In the genomic region with DNA sequence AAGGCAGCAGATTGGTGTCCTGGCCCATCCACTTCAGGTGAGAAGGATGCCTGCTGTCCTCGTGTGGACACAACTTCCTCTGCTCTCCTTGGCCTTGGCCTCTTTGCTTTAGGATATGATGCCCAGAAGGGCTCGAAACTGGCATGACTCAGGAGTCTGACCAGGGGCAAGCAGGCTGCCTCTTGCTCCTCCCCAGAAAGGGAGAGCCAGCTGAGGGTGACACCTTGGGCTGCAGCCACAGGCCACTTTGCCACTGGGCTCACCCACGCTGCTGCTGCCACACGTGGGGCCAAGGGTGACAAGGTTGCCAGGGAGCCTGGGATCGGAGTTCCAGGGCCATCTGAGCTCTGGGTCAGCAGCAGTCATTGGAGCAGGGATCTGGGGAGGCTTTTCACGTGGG, we compare ENCODE assay signal across 26 cellular contexts.
DNase-seq lines count a peak whose midpoint lies in the region; ATAC-seq and TF ChIP-seq lines count a peak whose summit lies in the region.
"Had no signal": no experiment of that assay in that cellular context is flagged by ENCODE, and none has a peak within 500 bp of the region (broad histone marks: within the 10 kb centered on the region; RNA-seq: fewer than 3 reads in every experiment).

No MANE protein-coding gene starts in this region.

- H3K9me3 ChIP-seq in left ventricle myocardium inferior (replicated peaks) (no peaks in the 10 kb centered on the region), gastroesophageal sphincter (no peaks in the 10 kb centered on the region), sigmoid colon (no peaks in the 10 kb centered on the region), aorta (ENCODE audit: control insufficient read depth, low read length) (no peaks in the 10 kb centered on the region)
- H3K9me3 ChIP-seq: BE2C, HAP-1 had no signal

- H3K27me3 Mint-ChIP-seq in type B pancreatic cell: no peaks in the 10 kb centered on the region

- H3K27ac ChIP-seq in left ventricle myocardium inferior (replicated peaks): peak overlapping the region; percentile 11
- peak overlapping the region in 3 of 4 donors; percentile 62 to 88 (median 70) for H3K27ac ChIP-seq in gastroesophageal sphincter
- H3K27ac ChIP-seq in sigmoid colon: peak overlapping the region in 3 of 4 donors; percentile 77 to 93 (median 83)
- peak overlapping the region; percentile 26 to 40 for H3K27ac ChIP-seq in aorta (ENCODE audit: low read depth in 1 of 2, low read length in 2 of 2)
- H3K27ac ChIP-seq: 22Rv1 had no signal

- TF ChIP-seq EP300 in gastroesophageal sphincter (IDR thresholded peaks at IDR 0.05): no peak
- TF ChIP-seq EP300 in sigmoid colon (IDR thresholded peaks at IDR 0.05): no peak

- H3K27me3 ChIP-seq in left ventricle myocardium inferior (ENCODE audit: low read depth) (no peaks in the 10 kb centered on the region), gastroesophageal sphincter (no peaks in the 10 kb centered on the region), sigmoid colon (no peaks in the 10 kb centered on the region), aorta (ENCODE audit: control insufficient read depth in 1 of 2, insufficient read depth in 2 of 2, low read length in 1 of 2) (no peaks in the 10 kb centered on the region)
- H3K27me3 ChIP-seq: BE2C had no signal

- H3K4me3 Mint-ChIP-seq in type B pancreatic cell: no peak overlapping the region
- H3K4me3 Mint-ChIP-seq: CD4-positive, CD25-positive, alpha-beta regulatory T cell; GM23338; HFFc6 had no signal

- peaks cover 9% of the 10 kb centered on the region for H3K4me1 Mint-ChIP-seq in type B pancreatic cell (ENCODE audit: unreplicated experiment)
- H3K4me1 Mint-ChIP-seq: CD4-positive, CD25-positive, alpha-beta regulatory T cell had no signal

- peaks cover 6% of the 10 kb centered on the region for H3K9me3 Mint-ChIP-seq in type B pancreatic cell
- H3K9me3 Mint-ChIP-seq: GM23338, HFFc6 had no signal

- peaks cover 86% of the 10 kb centered on the region for H3K4me1 ChIP-seq in left ventricle myocardium inferior
- peaks cover 9 to 86% (median 46%) of the 10 kb centered on the region in 3 donors for H3K4me1 ChIP-seq in gastroesophageal sphincter
- H3K4me1 ChIP-seq in sigmoid colon: peaks cover 0 to 70% (median 66%) of the 10 kb centered on the region in 4 donors
- H3K4me1 ChIP-seq in aorta (ENCODE audit: control insufficient read depth in 1 of 2, insufficient read depth in 2 of 2, low read length in 2 of 2): peaks cover 3 to 6% of the 10 kb centered on the region in 2 donors
- H3K4me1 ChIP-seq: BE2C, HAP-1 had no signal

- no peak overlapping the region for H3K27ac Mint-ChIP-seq in type B pancreatic cell
- H3K27ac Mint-ChIP-seq: CD4-positive, CD25-positive, alpha-beta regulatory T cell; GM23338; HFFc6 had no signal

- H3K36me3 ChIP-seq in left ventricle myocardium inferior (peaks cover 4% of the 10 kb centered on the region), gastroesophageal sphincter (no peaks in the 10 kb centered on the region), sigmoid colon (no peaks in the 10 kb centered on the region), aorta (ENCODE audit: control insufficient read depth in 1 of 2, insufficient read depth in 2 of 2, low read length in 1 of 2) (no peaks in the 10 kb centered on the region)
- H3K36me3 ChIP-seq: BE2C, HAP-1 had no signal

- TF ChIP-seq POLR2A in gastroesophageal sphincter (IDR thresholded peaks at IDR 0.05): no peak
- TF ChIP-seq POLR2A in sigmoid colon (IDR thresholded peaks at IDR 0.05): no peak

- H3K4me3 ChIP-seq in left ventricle myocardium inferior: no peak overlapping the region
- no peak overlapping the region for H3K4me3 ChIP-seq in gastroesophageal sphincter
- no peak overlapping the region for H3K4me3 ChIP-seq in sigmoid colon
- no peak overlapping the region for H3K4me3 ChIP-seq in aorta (ENCODE audit: low read length in 2 of 2)
- H3K4me3 ChIP-seq: GM23338, HAP-1, K562 had no signal

- ATAC-seq in gastroesophageal sphincter (no peak), aorta (ENCODE audit: low FRiP score) (no peak)
- ATAC-seq: GM23338, K562, PC-3 had no signal

- intact Hi-C loops in left ventricle myocardium inferior (cut with micrococcal nuclease): no loop called here
- intact Hi-C loops in cardiac septum (cut with DNase I): loop anchor here (5.0 kb wide), 1 partner anchor 136 kb away; no protein-coding TSS in a partner anchor
- intact Hi-C loops in sigmoid colon (cut with DNase I): no loop called here
- intact Hi-C loops in aorta (cut with DNase I): no loop called here

- WGBS in gastroesophageal sphincter (ENCODE audit: low coverage in 1 of 2), 2 donors: 70 to 100% methylated on average over 1 to 2 of the region's 6 CpGs
- WGBS in sigmoid colon, 2 donors: 86 to 90% methylated on average over 6 of the region's 6 CpGs
- WGBS in aorta, 2 donors: 9 to 15% methylated on average over 6 of the region's 6 CpGs

- DNase-seq in left ventricle myocardium inferior (no peak), cardiac septum (ENCODE audit: low spot score) (no peak), sigmoid colon (no peak), aorta (no peak), epidermal melanocyte (ENCODE audit: insufficient read length, low spot score) (no peak), type B pancreatic cell (ENCODE audit: extremely low spot score, unreplicated experiment) (no peak)
- no peak for DNase-seq in activated naive CD4-positive, alpha-beta T cell treated with anti-CD3 and anti-CD28 coated beads, Interleukin-2, amount 50 U/mL, for 16 hours
- DNase-seq: ACHN; BE2C; CD4-positive, CD25-positive, alpha-beta regulatory T cell; DMS53; HFFc6; MV-4-11; NCI-H1105; NCI-H1436 treated with DMSO at 0.1 percent for 48 hours; NCI-H187 treated with DMSO at 0.1 percent for 48 hours; NCI-H446; NCI-H524 treated with DMSO at 0.1 percent for 48 hours; NCI-H774; NK-92 treated with Interleukin-12 subunit alpha and Interleukin-12 subunit beta, amount 100 ng/mL, for 24 hours; PC-3 had no signal

- TF ChIP-seq CTCF in left ventricle myocardium inferior (IDR thresholded peaks at IDR 0.05; ENCODE audit: borderline replicate concordance): no peak
- no peak for TF ChIP-seq CTCF in gastroesophageal sphincter (IDR thresholded peaks at IDR 0.05)
- TF ChIP-seq CTCF in sigmoid colon (IDR thresholded peaks at IDR 0.05): no peak
- TF ChIP-seq CTCF in type B pancreatic cell (conservative IDR thresholded peaks at IDR 0.05): no peak

- peaks cover 7% of the 10 kb centered on the region for H3K36me3 Mint-ChIP-seq in type B pancreatic cell
- H3K36me3 Mint-ChIP-seq: CD4-positive, CD25-positive, alpha-beta regulatory T cell had no signal

Comparison
In these comparisons a context has a peak if more than half of its experiments do, and no peak if none do; other contexts are left out.
1. H3K27ac ChIP-seq: peak in every context shown above with its lines; median percentile 83 in sigmoid colon; 70 in gastroesophageal sphincter; 33 in aorta; 11 in left ventricle myocardium inferior.